8 cellular contexts compared by ENCODE assay signal in genomic region chr5:139562847-139563246, GRCh38. TPM values are rescaled to one million over a fixed set of nuclear protein-coding genes. Genes with fewer than 3 reads are reported as not detected.
DNase-seq lines count a peak whose midpoint lies in the region; ATAC-seq and TF ChIP-seq lines count a peak whose summit lies in the region.

No MANE protein-coding gene starts in this region.

- H3K4me3 ChIP-seq in HL-60 (replicated peaks; ENCODE audit: insufficient read depth, low read length) = peak overlapping the region; percentile 72
- peak overlapping the region; percentile 89 for H3K4me3 ChIP-seq in brain microvascular endothelial cell (ENCODE audit: low read depth, low read length)

- H3K36me3 Mint-ChIP-seq in mesothelial cell of epicardium = peaks cover 8% of the 10 kb centered on the region

- H3K9me3 Mint-ChIP-seq in mesothelial cell of epicardium = no peaks in the 10 kb centered on the region

- H3K27ac Mint-ChIP-seq in mesothelial cell of epicardium = peak overlapping the region; percentile 97

- peak overlapping the region; percentile 93; the same call in 1 of the 2 replicates for H3K27ac ChIP-seq in 22Rv1
- H3K27ac ChIP-seq in HL-60 (replicated peaks) = peak overlapping the region; percentile 86
- H3K27ac ChIP-seq in brain microvascular endothelial cell = no peak overlapping the region

- TF ChIP-seq CTCF in 22Rv1 (IDR thresholded peaks at IDR 0.05) (no peak), HL-60 (IDR thresholded peaks at IDR 0.05; ENCODE audit: insufficient read depth, low read length) (no peak), brain microvascular endothelial cell (IDR thresholded peaks at IDR 0.05; ENCODE audit: low read depth, low read length, missing control alignments) (no peak), mesothelial cell of epicardium (IDR thresholded peaks at IDR 0.05; ENCODE audit: unreplicated experiment) (no peak)

- in situ Hi-C loops in brain microvascular endothelial cell (cut with HindIII; ENCODE audit: low pct_ligation_motif_present, low sequenced_read_pairs) = no loop called here

- peaks cover 2% of the 10 kb centered on the region for H3K36me3 ChIP-seq in brain microvascular endothelial cell (replicated peaks)

- no peaks in the 10 kb centered on the region for H3K27me3 ChIP-seq in HL-60 (ENCODE audit: insufficient read depth, poor library complexity, severe bottlenecking)
- H3K27me3 ChIP-seq in brain microvascular endothelial cell (replicated peaks) = no peaks in the 10 kb centered on the region

- H3K4me3 Mint-ChIP-seq in mesothelial cell of epicardium = peak overlapping the region; percentile 91

- ATAC-seq in GM21717 (IDR thresholded peaks at IDR 0.05; ENCODE audit: unreplicated experiment) = no peak

- H3K4me1 Mint-ChIP-seq in mesothelial cell of epicardium = peaks cover 32% of the 10 kb centered on the region

- DNase-seq in HL-60 (ENCODE audit: low read depth in 1 of 2, low spot score in 1 of 2) (no peak), brain microvascular endothelial cell (no peak), mesothelial cell of epicardium (ENCODE audit: low spot score in 2 of 2, unreplicated experiment in 2 of 2) (no peak), OCI-M2 (lab: John Stamatoyannopoulos, UW; ENCODE audit: unreplicated experiment) (no peak), SKM-1 treated with dmso at 0.1 percent for 144 hours (lab: John Stamatoyannopoulos, UW; ENCODE audit: unreplicated experiment) (no peak), DMS114 treated with DMSO at 0.1 percent for 48 hours (lab: John Stamatoyannopoulos, UW; ENCODE audit: unreplicated experiment) (no peak)

- H3K27me3 Mint-ChIP-seq in mesothelial cell of epicardium (ENCODE audit: low read depth) = no peaks in the 10 kb centered on the region

RNA-seq across cellular contexts. Expression of gene UBE2D2, which starts 1.7 kb away (rescaled TPM):
- 119 to 125 TPM (median 123 TPM) in 3 replicates for total RNA-seq in mesothelial cell of epicardium
